Comparison of ENCODE assay signal across 13 cellular contexts in the genomic region with DNA sequence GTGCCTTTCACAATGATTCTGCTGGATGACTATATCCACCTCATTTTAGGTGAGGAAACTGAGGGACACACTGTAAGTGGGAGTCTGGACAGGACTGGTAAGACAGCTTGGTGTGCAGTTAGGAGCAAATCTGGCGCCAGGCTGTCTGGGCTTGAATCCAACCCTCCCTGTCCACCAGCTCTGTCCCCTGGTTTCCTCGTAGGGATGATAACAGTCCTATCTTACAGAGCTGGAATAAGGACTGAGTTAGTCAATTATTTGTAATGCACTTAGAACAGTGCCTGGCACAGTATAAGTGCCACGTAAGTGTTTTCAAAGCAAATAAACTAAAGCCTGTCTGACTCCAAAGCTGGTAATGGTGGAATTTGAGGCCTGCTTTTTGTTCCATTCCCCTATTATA.
DNase-seq lines count a peak whose midpoint lies in the region; ATAC-seq and TF ChIP-seq lines count a peak whose summit lies in the region.
"Had no signal": no experiment of that assay in that cellular context is flagged by ENCODE, and none has a peak within 500 bp of the region (broad histone marks: within the 10 kb centered on the region; RNA-seq: fewer than 3 reads in every experiment).

No MANE protein-coding gene starts in this region.

- H3K4me3 ChIP-seq in fibroblast of lung (replicated peaks in 1 of 4; ENCODE audit: control extremely low read depth in 1 of 4, insufficient read depth in 1 of 4, low read depth in 3 of 4, low read length in 4 of 4) (no peak overlapping the region), osteoblast (ENCODE audit: insufficient read depth, low read length) (no peak overlapping the region)
- H3K4me3 ChIP-seq: ovary had no signal

- H3K9me3 ChIP-seq in fibroblast of lung (ENCODE audit: control insufficient read depth, insufficient read depth, low read depth, low read length) (no peaks in the 10 kb centered on the region), osteoblast (ENCODE audit: low read depth, low read length) (no peaks in the 10 kb centered on the region)
- H3K9me3 ChIP-seq: ovary had no signal

- H3K4me1 ChIP-seq in fibroblast of lung (ENCODE audit: control insufficient read depth, extremely low read depth, insufficient read depth, low read length) (peaks cover 2% of the 10 kb centered on the region), osteoblast (ENCODE audit: insufficient read depth, low read length) (peaks cover 3% of the 10 kb centered on the region)

- H3K36me3 ChIP-seq in fibroblast of lung (ENCODE audit: control insufficient read depth, insufficient read depth, low read length) (no peaks in the 10 kb centered on the region), osteoblast (ENCODE audit: insufficient read depth, low read length) (no peaks in the 10 kb centered on the region)
- H3K36me3 ChIP-seq: ovary had no signal

- no peaks in the 10 kb centered on the region for H3K79me2 ChIP-seq in fibroblast of lung (ENCODE audit: control insufficient read depth, insufficient read depth, low read length)
- H3K79me2 ChIP-seq in osteoblast (ENCODE audit: insufficient read depth, low read length), result no peaks in the 10 kb centered on the region

- no peak overlapping the region for H3K27ac ChIP-seq in fibroblast of lung (ENCODE audit: insufficient read depth, low read length)
- peak overlapping the region; percentile 10 for H3K27ac ChIP-seq in osteoblast (ENCODE audit: low read depth, low read length)
- H3K27ac ChIP-seq: epithelial cell of prostate, ovary had no signal

- no peak overlapping the region for H3K4me2 ChIP-seq in fibroblast of lung (ENCODE audit: extremely low read depth, insufficient read depth, low read length)
- H3K4me2 ChIP-seq in osteoblast (ENCODE audit: insufficient read depth, low read length), result no peak overlapping the region

- H3K27me3 ChIP-seq in fibroblast of lung (ENCODE audit: control insufficient read depth, insufficient read depth, low read length) (peaks cover 8% of the 10 kb centered on the region), osteoblast (ENCODE audit: insufficient read depth, low read length) (peaks cover 18% of the 10 kb centered on the region)
- H3K27me3 ChIP-seq: ovary had no signal

- TF ChIP-seq CTCF in fibroblast of lung (conservative IDR thresholded peaks at IDR 0.05 in 1 of 2, IDR thresholded peaks at IDR 0.05 in 1 of 2; ENCODE audit: low read depth in 1 of 2, low read length in 2 of 2) (no peak), osteoblast (IDR thresholded peaks at IDR 0.05; ENCODE audit: extremely low read depth, low read depth, low read length) (no peak)

- no peak overlapping the region for H3K9ac ChIP-seq in fibroblast of lung (ENCODE audit: insufficient read depth, low read length)

- ATAC-seq in GM21360 (IDR thresholded peaks at IDR 0.05; ENCODE audit: unreplicated experiment) (no peak), HG03135 (IDR thresholded peaks at IDR 0.05; ENCODE audit: unreplicated experiment) (no peak)
- ATAC-seq: activated CD8-positive, alpha-beta memory T cell treated with anti-CD3 and anti-CD28 coated beads, Interleukin-2, amount 10 ng/mL, durations not matched to agents 7 days and 5 days had no signal

- DNase-seq in DMS153 (lab: John Stamatoyannopoulos, UW) (peak; percentile 82), NCI-H2029 treated with DMSO at 0.1 percent for 48 hours (lab: John Stamatoyannopoulos, UW) (peak; percentile 99), fibroblast of lung (ENCODE audit: low read depth in 2 of 2) (peak; percentile 18 to 55), osteoblast (ENCODE audit: insufficient read length, low spot score, missing footprints) (peak; percentile 82), NCI-H2227 (lab: John Stamatoyannopoulos, UW; ENCODE audit: unreplicated experiment) (no peak), AG08395 (ENCODE audit: low spot score) (no peak)
- DNase-seq: activated CD8-positive, alpha-beta memory T cell treated with anti-CD3 and anti-CD28 coated beads, Interleukin-2, amount 10 ng/mL, durations not matched to agents 7 days and 5 days; CD4-positive, CD25-positive, alpha-beta regulatory T cell; KBM-7 had no signal

- H2AFZ ChIP-seq in fibroblast of lung (ENCODE audit: low read length) (no peak overlapping the region), osteoblast (ENCODE audit: low read length) (peak overlapping the region; percentile 75)

- H4K20me1 ChIP-seq in fibroblast of lung (ENCODE audit: control insufficient read depth, extremely low read depth, insufficient read depth, low read length) (no peaks in the 10 kb centered on the region), osteoblast (ENCODE audit: insufficient read depth, low read length) (no peaks in the 10 kb centered on the region)

Comparison
In these comparisons a context has a peak if more than half of its experiments do, and no peak if none do; other contexts are left out.
1. DNase-seq: peak in DMS153 (single experiment), NCI-H2029 treated with DMSO at 0.1 percent for 48 hours (single experiment), fibroblast of lung (2 of 2) and osteoblast (single experiment); none in NCI-H2227 (single experiment) and AG08395 (single experiment).